Comparison of ENCODE assay signal across 14 cellular contexts in genomic region chr11:117068303-117068860, GRCh38. TPM values are rescaled to one million over a fixed set of nuclear protein-coding genes. Genes with fewer than 3 reads are reported as not detected.
DNase-seq lines count a peak whose midpoint lies in the region; TF ChIP-seq lines count a peak whose summit lies in the region.
"Had no signal": no experiment of that assay in that cellular context is flagged by ENCODE, and none has a peak within 500 bp of the region (broad histone marks: within the 10 kb centered on the region; RNA-seq: fewer than 3 reads in every experiment).

No MANE protein-coding gene starts in this region.

- H3K27ac Mint-ChIP-seq in IgD-negative memory B cell = peak overlapping the region in 2 of 3 donors; percentile 0 to 15
- no peak overlapping the region for H3K27ac Mint-ChIP-seq in endothelial cell (ENCODE audit: unreplicated experiment)

- H3K9me3 ChIP-seq in vagina = no peaks in the 10 kb centered on the region
- H3K9me3 ChIP-seq: Caco-2 had no signal

- H3K4me3 Mint-ChIP-seq in IgD-negative memory B cell = no peak overlapping the region
- no peak overlapping the region for H3K4me3 Mint-ChIP-seq in endothelial cell (ENCODE audit: unreplicated experiment)
- H3K4me3 Mint-ChIP-seq: CD4-positive, CD25-positive, alpha-beta regulatory T cell had no signal

- no peaks in the 10 kb centered on the region for H3K36me3 ChIP-seq in vagina

- no peak for TF ChIP-seq POLR2A in vagina (IDR thresholded peaks at IDR 0.05)

- H3K27me3 Mint-ChIP-seq in IgD-negative memory B cell = no peaks in the 10 kb centered on the region
- no peaks in the 10 kb centered on the region for H3K27me3 Mint-ChIP-seq in endothelial cell (ENCODE audit: unreplicated experiment)

- peak; percentile 41 for DNase-seq in Ammon's horn (ENCODE audit: low spot score)
- DNase-seq in dorsolateral prefrontal cortex = peak in 4 of 10 donors; percentile 40 to 59 (median 49)
- DNase-seq in pons (ENCODE audit: low spot score) = peak; percentile 61
- DNase-seq in vagina (ENCODE audit: extremely low spot score in 2 of 2) = no peak
- no peak for DNase-seq in NOMO-1 treated with DMSO at 0.1 percent for 48 hours (lab: John Stamatoyannopoulos, UW; ENCODE audit: unreplicated experiment)
- no peak for DNase-seq in endothelial cell (ENCODE audit: low spot score)
- DNase-seq: AML-193; Caco-2; CD4-positive, CD25-positive, alpha-beta regulatory T cell; DMS153; H7; NCI-H187; NCI-H748 treated with DMSO at 0.1 percent for 48 hours had no signal

- peaks cover 31% of the 10 kb centered on the region for H3K4me1 ChIP-seq in vagina

- H3K27me3 ChIP-seq in dorsolateral prefrontal cortex (no peaks in the 10 kb centered on the region), vagina (no peaks in the 10 kb centered on the region)

- H3K36me3 Mint-ChIP-seq in IgD-negative memory B cell (peaks cover 9% of the 10 kb centered on the region), endothelial cell (ENCODE audit: low read depth, unreplicated experiment) (no peaks in the 10 kb centered on the region)

- H3K4me1 Mint-ChIP-seq in IgD-negative memory B cell (peaks cover 41 to 66% (median 49%) of the 10 kb centered on the region in 3 donors), endothelial cell (ENCODE audit: unreplicated experiment) (peaks cover 7% of the 10 kb centered on the region)

- TF ChIP-seq CTCF in dorsolateral prefrontal cortex (IDR thresholded peaks at IDR 0.05 in 54 of 56, conservative IDR thresholded peaks at IDR 0.05 in 2 of 56; ENCODE audit: low read depth in 1 of 56, partially characterized antibody in 56 of 56) (peak in 36 of 56 donors; percentile 16 to 65 (median 33)), vagina (IDR thresholded peaks at IDR 0.05) (no peak), endothelial cell (IDR thresholded peaks at IDR 0.05; ENCODE audit: unreplicated experiment) (no peak)

- intact Hi-C loops in dorsolateral prefrontal cortex (cut with DNase I) (no loop called here), vagina (cut with DNase I) (no loop called here)

- peak overlapping the region; percentile 18 to 100 (median 88) for H3K27ac ChIP-seq in dorsolateral prefrontal cortex
- no peak overlapping the region for H3K27ac ChIP-seq in vagina

- H3K4me3 ChIP-seq in dorsolateral prefrontal cortex (no peak overlapping the region), vagina (no peak overlapping the region)

- H3K9me3 Mint-ChIP-seq in IgD-negative memory B cell (no peaks in the 10 kb centered on the region), endothelial cell (ENCODE audit: unreplicated experiment) (no peaks in the 10 kb centered on the region)

RNA-seq across cellular contexts. Expression of gene SIK3, which starts 29.8 kb away (rescaled TPM):
- 25.1 TPM for polyA plus RNA-seq in IgD-negative memory B cell
- total RNA-seq in dorsolateral prefrontal cortex = 100 to 1,000 TPM; 101 to 349 (median 174) TPM
- 39.0 TPM for total RNA-seq in vagina
- 29.4 TPM for total RNA-seq in endothelial cell (ENCODE audit: unreplicated experiment)

Comparison
In these comparisons a context has a peak if more than half of its experiments do, and no peak if none do; other contexts are left out.
1. DNase-seq: peak in Ammon's horn (single experiment) and pons (single experiment); none in vagina (0 of 2), NOMO-1 treated with DMSO at 0.1 percent for 48 hours (single experiment) and endothelial cell (single experiment).
2. CTCF ChIP-seq: peak in dorsolateral prefrontal cortex (36 of 56); none in vagina (0 of 3) and endothelial cell (single experiment).